8 cellular contexts compared by ENCODE assay signal in genomic region chr5:98770158-98770910, GRCh38. TPM values are rescaled to one million over a fixed set of nuclear protein-coding genes. Genes with fewer than 3 reads are reported as not detected.
A peak's percentile ranks its signal among the peaks of the same experiment; 100 is the strongest.
DNase-seq lines count a peak whose midpoint lies in the region; ATAC-seq, FAIRE-seq and TF ChIP-seq lines count a peak whose summit lies in the region.

No MANE protein-coding gene starts in this region.

- peaks cover 5 to 17% (median 14%) of the 10 kb centered on the region in 11 experiments; a peak in 20 of 22 replicates for H4K20me1 ChIP-seq in BLaER1 treated with 17β-estradiol and CSF1 and Interleukin-3, amounts not matched to agents 10 nM and 100 nM
- no peaks in the 10 kb centered on the region for H4K20me1 ChIP-seq in GM12878 (ENCODE audit: control insufficient read depth, insufficient read depth)

- no TSS peak for BruUV-seq in GM12878 (replicated peaks; lab: Mats Ljungman, UMichigan)

- H3K4me3 ChIP-seq in BLaER1 treated with 17β-estradiol and CSF1 and Interleukin-3, amounts not matched to agents 10 nM and 100 nM, result peak overlapping the region; percentile 62 to 76 (median 69)
- H3K4me3 ChIP-seq in HFF-Myc (replicated peaks; ENCODE audit: low read depth, low read length) (peak overlapping the region; percentile 84), GM12878 (peak overlapping the region; percentile 79), skeletal muscle tissue (ENCODE audit: low read length in 3 of 3) (peak overlapping the region; percentile 67 to 87 (median 78))

- in situ Hi-C loops in GM12878 (cut with MboI), result loop anchor here (10.0 kb wide), 1 partner anchor 264 kb away; no protein-coding TSS in a partner anchor

- TF ChIP-seq CTCF in HFF-Myc (IDR thresholded peaks at IDR 0.05; ENCODE audit: low read depth, low read length, missing control alignments) (no peak), GM12878 (IDR thresholded peaks at IDR 0.05 in 2 of 3, conservative IDR thresholded peaks at IDR 0.05 in 1 of 3; ENCODE audit: control insufficient read depth in 2 of 3, extremely low read depth in 1 of 3, insufficient read depth in 1 of 3, low read depth in 3 of 3, low read length in 3 of 3) (no peak)

- POLR2A ChIA-PET in GM12878 (lab: Charles Lee), result no interaction called here

- TF ChIP-seq RAD21 in GM12878 (IDR thresholded peaks at IDR 0.05; ENCODE audit: insufficient read depth, low read depth, low read length), result no peak

- no peak for FAIRE-seq in GM12878 (lab: Jason Lieb, UNC)

- TF ChIP-seq POLR2A in GM12878 (IDR thresholded peaks at IDR 0.05; ENCODE audit: low read depth, low read length), result no peak
- no peak for TF ChIP-seq POLR2A in GM18505 (IDR thresholded peaks at IDR 0.05; ENCODE audit: borderline replicate concordance, extremely low read depth, insufficient read depth, insufficient read length)

- DNase-seq in HFF-Myc (ENCODE audit: extremely low read depth, low read depth) (no peak), RKO (ENCODE audit: low spot score) (peak; percentile 84), GM12878 (ENCODE audit: low read depth, low spot score) (no peak), immature natural killer cell (peak in 2 of 3 donors; percentile 5 to 27), NCI-H2107 (lab: John Stamatoyannopoulos, UW) (no peak)

- H3K27me3 Mint-ChIP-seq in immature natural killer cell (ENCODE audit: low read depth in 3 of 3), result peaks cover 43 to 54% (median 50%) of the 10 kb centered on the region in 3 donors

- H3K9me3 Mint-ChIP-seq in immature natural killer cell, result peaks cover 0 to 2% (median 0%) of the 10 kb centered on the region in 6 donors

- peak overlapping the region; percentile 50 to 76 (median 68) for H3K9ac ChIP-seq in BLaER1 treated with 17β-estradiol and CSF1 and Interleukin-3, amounts not matched to agents 10 nM and 100 nM
- H3K9ac ChIP-seq in GM12878 (ENCODE audit: control insufficient read depth, insufficient read depth, low read length), result peak overlapping the region; percentile 43
- peak overlapping the region; percentile 74 to 84 (median 82) for H3K9ac ChIP-seq in skeletal muscle tissue (ENCODE audit: low read depth in 1 of 3, low read length in 3 of 3)

- RAD21 ChIA-PET in GM12878 (lab: Charles Lee; ENCODE audit: unreplicated experiment), result interaction anchor here (0.8 to 2.9 kb wide), 12 partner anchors 10 to 1578 kb away, joined by 3 to 14 read pairs (median 3); no protein-coding TSS in a partner anchor

- H3K4me1 Mint-ChIP-seq in immature natural killer cell, result peaks cover 52 to 72% of the 10 kb centered on the region in 2 donors

- WGBS in GM12878 (ENCODE audit: insufficient coverage, insufficient replicate concordance, low lambda C conversion rate, missing lambda C conversion rate), result under 1% methylated on average over 42 of the region's 42 CpGs

- peak overlapping the region; percentile 82 to 97 (median 95) for H3K4me3 Mint-ChIP-seq in immature natural killer cell

- H3K9me3 ChIP-seq in BLaER1 treated with 17β-estradiol and CSF1 and Interleukin-3, amounts not matched to agents 10 nM and 100 nM (replicated peaks in 1 of 11), result peaks cover 0 to 9% (median 0%) of the 10 kb centered on the region in 11 experiments; a peak in 4 of 22 replicates
- H3K9me3 ChIP-seq in GM12878 (replicated peaks; ENCODE audit: control insufficient read depth, insufficient read depth, low read length), result no peaks in the 10 kb centered on the region
- no peaks in the 10 kb centered on the region for H3K9me3 ChIP-seq in skeletal muscle tissue (ENCODE audit: control insufficient read depth in 3 of 3, low read length in 3 of 3)

- peak overlapping the region; percentile 86 to 100 (median 98) for H3K4me2 ChIP-seq in BLaER1 treated with 17β-estradiol and CSF1 and Interleukin-3, amounts not matched to agents 10 nM and 100 nM
- peak overlapping the region; percentile 92 for H3K4me2 ChIP-seq in GM12878 (ENCODE audit: control insufficient read depth, insufficient read depth)

- H3K4me1 ChIP-seq in BLaER1 treated with 17β-estradiol and CSF1 and Interleukin-3, amounts not matched to agents 10 nM and 100 nM, result peaks cover 22 to 49% (median 33%) of the 10 kb centered on the region in 10 experiments
- H3K4me1 ChIP-seq in GM12878 (ENCODE audit: control insufficient read depth, insufficient read depth, low read length), result peaks cover 13% of the 10 kb centered on the region
- H3K4me1 ChIP-seq in skeletal muscle tissue (ENCODE audit: control insufficient read depth in 3 of 3, insufficient read depth in 3 of 3, low read length in 3 of 3), result peaks cover 26 to 34% (median 30%) of the 10 kb centered on the region in 3 donors

- intact Hi-C loops in GM12878 (cut with micrococcal nuclease; ENCODE audit: unreplicated experiment), result loop anchor here (5.0 kb wide), 4 partner anchors 137 to 1578 kb away; no protein-coding TSS in a partner anchor

- H3K36me3 Mint-ChIP-seq in immature natural killer cell, result no peaks in the 10 kb centered on the region

- H3K27ac ChIP-seq in BLaER1 treated with 17β-estradiol and CSF1 and Interleukin-3, amounts not matched to agents 10 nM and 100 nM, result peak overlapping the region in 10 of 11 experiments; percentile 30 to 67 (median 48); a peak in 19 of 22 replicates
- no peak overlapping the region for H3K27ac ChIP-seq in GM12878 (ENCODE audit: control insufficient read depth, insufficient read depth)
- peak overlapping the region; percentile 22 for H3K27ac ChIP-seq in skeletal muscle tissue (ENCODE audit: low read depth, low read length)

- no peaks in the 10 kb centered on the region for H3K36me3 ChIP-seq in BLaER1 treated with 17β-estradiol and CSF1 and Interleukin-3, amounts not matched to agents 10 nM and 100 nM
- H3K36me3 ChIP-seq in GM12878 (ENCODE audit: control insufficient read depth in 2 of 2, insufficient read depth in 2 of 2, low read length in 1 of 2), result no peaks in the 10 kb centered on the region
- H3K36me3 ChIP-seq in skeletal muscle tissue (ENCODE audit: control insufficient read depth in 3 of 3, insufficient read depth in 3 of 3, low read length in 3 of 3), result no peaks in the 10 kb centered on the region

- CTCF ChIA-PET in GM12878 (lab: Yijun Ruan, JAX), result interaction anchor here (0.5 to 7.5 kb wide), 36 partner anchors 7 to 1901 kb away, joined by 3 to 104 read pairs (median 5); no protein-coding TSS in a partner anchor

- TF ChIP-seq EP300 in GM12878 (IDR thresholded peaks at IDR 0.05; ENCODE audit: borderline replicate concordance in 1 of 2, control insufficient read depth in 1 of 2, low read depth in 2 of 2, low read length in 2 of 2), result no peak

- peak overlapping the region in 5 of 6 donors; percentile 18 to 61 (median 42) for H3K27ac Mint-ChIP-seq in immature natural killer cell

- SMC1A ChIA-PET in GM12878 (lab: Charles Lee; ENCODE audit: uncharacterized antibody, unreplicated experiment), result interaction anchor here (0.6 to 5.3 kb wide), 21 partner anchors 7 to 1539 kb away, joined by 3 to 24 read pairs (median 4); no protein-coding TSS in a partner anchor

- peak; percentile 14 for ATAC-seq in GM12878
- ATAC-seq in GM18505 (IDR thresholded peaks at IDR 0.05; ENCODE audit: unreplicated experiment), result no peak

- H3K79me2 ChIP-seq in GM12878 (ENCODE audit: control insufficient read depth, insufficient read depth, low read length), result peaks cover 12% of the 10 kb centered on the region

- peaks cover 15 to 28% (median 21%) of the 10 kb centered on the region in 11 experiments; a peak in 19 of 22 replicates for H3K27me3 ChIP-seq in BLaER1 treated with 17β-estradiol and CSF1 and Interleukin-3, amounts not matched to agents 10 nM and 100 nM
- H3K27me3 ChIP-seq in GM12878 (replicated peaks in 1 of 2; ENCODE audit: control insufficient read depth in 2 of 2, insufficient read depth in 2 of 2, low read length in 1 of 2) (peaks cover 3 to 9% of the 10 kb centered on the region in 2 experiments; a peak in 3 of 4 replicates), skeletal muscle tissue (ENCODE audit: control insufficient read depth in 3 of 3, insufficient read depth in 3 of 3, low read length in 3 of 3) (no peaks in the 10 kb centered on the region)

- H2AFZ ChIP-seq in GM12878 (ENCODE audit: control insufficient read depth, low read depth, low read length), result peak overlapping the region; percentile 81

TF ChIP-seq in GM12878, 131 proteins besides CTCF, POLR2A, EP300 and RAD21 (continues in another document):
- no peak for TF ChIP-seq MAX (IDR thresholded peaks at IDR 0.05; ENCODE audit: low read depth, low read length)
- peak; percentile 11; the same call in 1 of the 2 replicates for TF ChIP-seq EED (IDR thresholded peaks at IDR 0.05; ENCODE audit: low read depth)
- TF ChIP-seq SIX5 (IDR thresholded peaks at IDR 0.05; ENCODE audit: low read depth, low read length, severe bottlenecking), result no peak
- no peak for TF ChIP-seq BHLHE40 (IDR thresholded peaks at IDR 0.05; ENCODE audit: borderline replicate concordance in 1 of 2, low read depth in 2 of 2, low read length in 1 of 2)
- TF ChIP-seq ATF3 (IDR thresholded peaks at IDR 0.05; ENCODE audit: borderline replicate concordance, extremely low read depth, low read depth, low read length), result no peak
- TF ChIP-seq NFXL1 (IDR thresholded peaks at IDR 0.05; ENCODE audit: borderline replicate concordance), result no peak

RNA-seq across cellular contexts. Expression of gene RGMB, which starts 3.1 kb away (rescaled TPM):
- total RNA-seq in GM12878 (2013; cell fraction: nucleolus; rRNA removed), result 11.9 and 12.2 TPM in 2 replicates
- total RNA-seq in GM12878 (2014; rRNA removed) (11.3 and 11.6 TPM in 2 replicates), GM12878 (2014; rRNA removed; fragmentation: Illumina TruSeq; extraction: Trizol) (6.9 and 7.4 TPM in 2 replicates), GM12878 (2021) (15.3 and 15.8 TPM in 2 replicates), skeletal muscle tissue (29.7 TPM)
- 1.8 TPM for polyA plus RNA-seq in GM12878 (2011; ENCODE audit: low read depth)
- polyA plus RNA-seq in GM12878 (2011; rRNA removed) (1.5 and 1.6 TPM in 2 replicates), GM12878 (2014; fragmentation: Illumina TruSeq; extraction: Trizol) (9.4 and 11.5 TPM in 2 replicates), GM12878 (2014; fragmentation: Nextera tagmentation; extraction: Ambion mirVana) (1 to 10 TPM; 1.3 to 2.4 TPM), GM12878 (2014; rRNA removed) (7.9 and 10.2 TPM in 2 replicates), GM12878 (2016; fragmentation: Nextera tagmentation; extraction: Ambion mirVana) (1 to 10 TPM; 6.9 to 8.2 TPM), immature natural killer cell (under 1 TPM in 1 of 3 donors, not detected in 2; 0.27 TPM)
- polyA plus RNA-seq in GM12878 (2011; cell fraction: cytosol; rRNA removed), result 1.6 and 2.1 TPM in 2 replicates
- 3.2 and 3.6 TPM in 2 replicates for polyA plus RNA-seq in GM12878 (2011; cell fraction: nucleus; rRNA removed)
- 3.3 and 4.0 TPM in 2 replicates for polyA plus RNA-seq in GM12878 (2012)
- 2.8 and 4.4 TPM in 2 replicates for polyA minus RNA-seq in GM12878 (2011; rRNA and poly(A)+ RNA removed)
- 0.83 and 1.1 TPM in 2 replicates for polyA minus RNA-seq in GM12878 (2011; cell fraction: cytosol; rRNA and poly(A)+ RNA removed)
- polyA minus RNA-seq in GM12878 (2011; cell fraction: nucleus; rRNA and poly(A)+ RNA removed), result 6.4 and 11.5 TPM in 2 replicates

Comparison
In these comparisons a context has a peak if more than half of its experiments do, and no peak if none do; other contexts are left out.
1. DNase-seq: peak in RKO (single experiment) and immature natural killer cell (2 of 3); none in HFF-Myc (single experiment), GM12878 (single experiment) and NCI-H2107 (single experiment).
2. Peak in every context shown above with its lines, with median percentiles within 50 percentile points of each other: H3K4me3 ChIP-seq and H3K9ac ChIP-seq.